ENCODE assay signal across 25 cellular contexts in the genomic region with DNA sequence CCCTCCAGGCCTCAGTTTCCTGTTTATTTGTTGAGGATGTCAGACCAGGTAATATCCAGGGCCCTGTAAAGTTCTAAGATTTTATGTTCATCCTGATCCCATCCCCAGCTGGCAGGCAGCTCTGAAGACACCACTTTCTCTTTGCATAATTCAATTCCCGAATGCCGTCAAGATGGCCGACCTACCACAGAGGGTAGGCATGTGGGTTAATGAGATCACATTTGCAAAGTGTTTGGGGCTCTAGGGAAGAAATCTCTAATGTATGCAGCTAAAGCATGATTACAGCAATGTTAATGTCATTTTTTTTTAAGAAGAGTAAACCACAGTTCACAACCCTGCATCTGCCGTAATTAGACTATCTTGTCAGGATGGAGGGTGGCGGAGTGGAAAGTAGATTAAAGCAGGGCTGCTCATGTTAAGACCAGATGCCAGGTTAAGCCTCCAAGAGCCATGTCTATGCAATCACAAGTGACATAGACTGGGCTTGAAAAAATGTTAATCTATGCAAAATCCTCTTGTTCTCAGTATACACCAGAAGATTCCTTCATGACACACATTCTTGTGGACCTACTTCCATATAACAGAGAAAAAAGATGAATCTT.
"Had no signal": no experiment of that assay in that cellular context is flagged by ENCODE, and none has a peak within 500 bp of the region (broad histone marks: within the 10 kb centered on the region; RNA-seq: fewer than 3 reads in every experiment).

No MANE protein-coding gene starts in this region.

- FAIRE-seq: small intestine, urothelium cell line had no signal

- ATAC-seq: foreskin keratinocyte; gastroesophageal sphincter; heart right ventricle; left ventricle myocardium superior; lower lobe of right lung; naive thymus-derived CD8-positive, alpha-beta T cell; right lobe of liver; stimulated activated naive B cell treated with anti-CD40 and anti-IgM and Interleukin-4, amounts not matched to agents 10 μg/mL and 1 μg/mL and 100 μg/mL, for 72 hours had no signal

- H3K9me3 ChIP-seq: colonic mucosa, esophagus muscularis mucosa, gastroesophageal sphincter, lower lobe of right lung, neutrophil, right lobe of liver, thoracic aorta, tibial nerve, upper lobe of left lung had no signal

- H2AFZ ChIP-seq: parathyroid adenoma had no signal

- H3K4me3 ChIP-seq: colonic mucosa, esophagus muscularis mucosa, gastroesophageal sphincter, heart right ventricle, lower lobe of right lung, right lobe of liver, thoracic aorta, tibial nerve, upper lobe of left lung had no signal

- H3K79me2 ChIP-seq: parathyroid adenoma had no signal

- H3K27ac ChIP-seq: colonic mucosa, epithelial cell of prostate, esophagus muscularis mucosa, foreskin keratinocyte, gastroesophageal sphincter, heart right ventricle, lower lobe of right lung, neutrophil, parathyroid adenoma, right lobe of liver, thoracic aorta, tibial nerve, upper lobe of left lung had no signal

- H3K4me1 ChIP-seq: colonic mucosa, esophagus muscularis mucosa, foreskin keratinocyte, gastroesophageal sphincter, heart right ventricle, lower lobe of right lung, parathyroid adenoma, right lobe of liver, tibial nerve, upper lobe of left lung had no signal

- H3K27me3 ChIP-seq: colonic mucosa, esophagus muscularis mucosa, gastroesophageal sphincter, neutrophil, right lobe of liver, tibial nerve, upper lobe of left lung had no signal

- H3K9ac ChIP-seq: parathyroid adenoma had no signal

- DNase-seq: colonic mucosa; effector CD8-positive, alpha-beta T cell; endodermal cell; foreskin keratinocyte; heart right ventricle; hippocampal formation; immature natural killer cell; left ventricle myocardium superior; lower lobe of right lung; naive thymus-derived CD8-positive, alpha-beta T cell; nephron progenitor cell; right lobe of liver; small intestine; stimulated activated CD4-positive, alpha-beta T cell treated with anti-CD3 and anti-CD28 coated beads, Interleukin-15, amount 100 ng/mL, for 24 hours; stimulated activated CD4-positive, alpha-beta T cell treated with anti-CD3 and anti-CD28 coated beads, Interleukin-2, amount 100 ng/mL, for 48 hours; stimulated activated naive B cell treated with anti-CD40 and anti-IgM and Interleukin-4, amounts not matched to agents 10 μg/mL and 1 μg/mL and 100 μg/mL, for 72 hours; upper lobe of left lung had no signal

- H3K36me3 ChIP-seq: colonic mucosa, esophagus muscularis mucosa, gastroesophageal sphincter, heart right ventricle, lower lobe of right lung, neutrophil, right lobe of liver, thoracic aorta, tibial nerve, upper lobe of left lung had no signal
